ENCODE assay signal across 29 cellular contexts in the genomic region with DNA sequence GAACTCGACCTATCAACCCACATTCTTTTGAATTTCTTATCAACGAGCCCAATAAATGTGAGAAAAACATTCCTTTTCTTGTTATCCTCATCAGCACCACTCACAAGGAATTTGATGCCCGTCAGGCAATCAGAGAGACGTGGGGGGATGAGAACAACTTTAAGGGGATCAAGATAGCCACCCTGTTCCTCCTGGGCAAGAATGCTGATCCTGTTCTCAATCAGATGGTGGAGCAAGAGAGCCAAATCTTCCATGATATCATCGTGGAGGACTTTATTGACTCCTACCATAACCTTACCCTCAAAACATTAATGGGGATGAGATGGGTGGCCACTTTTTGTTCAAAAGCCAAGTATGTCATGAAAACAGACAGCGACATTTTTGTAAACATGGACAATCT.
DNase-seq lines count a peak whose midpoint lies in the region; FAIRE-seq and TF ChIP-seq lines count a peak whose summit lies in the region.
"Had no signal": no experiment of that assay in that cellular context is flagged by ENCODE, and none has a peak within 500 bp of the region (broad histone marks: within the 10 kb centered on the region; RNA-seq: fewer than 3 reads in every experiment).

No MANE protein-coding gene starts in this region.

- no peaks in the 10 kb centered on the region for H3K79me1 ChIP-seq in neuronal stem cell (ENCODE audit: low read depth, low read length)

- H3K9me3 ChIP-seq in A673 (ENCODE audit: low read depth, low read length, poor library complexity, severe bottlenecking) (no peaks in the 10 kb centered on the region), OCI-LY3 (ENCODE audit: insufficient read depth, low read length) (no peaks in the 10 kb centered on the region), endodermal cell (ENCODE audit: control insufficient read depth, low read length) (no peaks in the 10 kb centered on the region), neuronal stem cell (replicated peaks in 1 of 2; ENCODE audit: control insufficient read depth in 2 of 2, insufficient read depth in 1 of 2, low read depth in 1 of 2, low read length in 2 of 2) (no peaks in the 10 kb centered on the region), kidney (ENCODE audit: control insufficient read depth in 1 of 2, low read length in 2 of 2) (no peaks in the 10 kb centered on the region)
- H3K9me3 ChIP-seq: ascending aorta, neutrophil had no signal

- H4K20me1 ChIP-seq in OCI-LY3 (ENCODE audit: insufficient read depth, low read length), result no peaks in the 10 kb centered on the region

- H3K4me1 ChIP-seq in A673 (ENCODE audit: insufficient read depth, low read length, poor library complexity, severe bottlenecking), result no peaks in the 10 kb centered on the region
- peaks cover 17% of the 10 kb centered on the region for H3K4me1 ChIP-seq in OCI-LY3 (ENCODE audit: low read length)
- H3K4me1 ChIP-seq in endodermal cell (ENCODE audit: control insufficient read depth, insufficient read depth, low read length), result no peaks in the 10 kb centered on the region
- no peaks in the 10 kb centered on the region for H3K4me1 ChIP-seq in neuronal stem cell (ENCODE audit: control insufficient read depth in 2 of 2, insufficient read depth in 1 of 2, low read depth in 1 of 2, low read length in 2 of 2)
- no peaks in the 10 kb centered on the region for H3K4me1 ChIP-seq in kidney (ENCODE audit: control insufficient read depth in 1 of 2, insufficient read depth in 1 of 2, low read depth in 1 of 2, low read length in 2 of 2)
- H3K4me1 ChIP-seq: ascending aorta had no signal

- CTCF ChIA-PET in A673 (lab: Charles Lee), result no interaction called here

- no peak overlapping the region for H3K4ac ChIP-seq in neuronal stem cell (ENCODE audit: low read length)

- no peak overlapping the region for H3K18ac ChIP-seq in neuronal stem cell (ENCODE audit: low read length)

- H2AFZ ChIP-seq in OCI-LY3 (ENCODE audit: low read depth, low read length), result no peak overlapping the region
- no peak overlapping the region for H2AFZ ChIP-seq in neuronal stem cell (ENCODE audit: low read length)

- H4K8ac ChIP-seq in neuronal stem cell (ENCODE audit: low read depth, low read length), result no peak overlapping the region

- POLR2A ChIA-PET in A673 (lab: Charles Lee; ENCODE audit: low non-redundant PET), result no interaction called here

- DNase-seq in A673 (ENCODE audit: low spot score) (no peak), H7 (peak; percentile 46), endodermal cell (no peak), cardiac septum (ENCODE audit: low spot score) (no peak), DMS 273 treated with DMSO at 0.1 percent for 48 hours (lab: John Stamatoyannopoulos, UW) (no peak), neuronal stem cell (ENCODE audit: low spot score) (no peak), kidney (no peak)
- DNase-seq: activated CD4-positive, alpha-beta T cell treated with anti-CD3 and anti-CD28 coated beads for 4 hours; activated CD8-positive, alpha-beta memory T cell treated with anti-CD3 and anti-CD28 coated beads for 24 hours; activated effector memory CD4-positive, alpha-beta T cell treated with anti-CD3 and anti-CD28 coated beads, Interleukin-2, amount 50 U/mL, for 16 hours; activated naive CD8-positive, alpha-beta T cell treated with anti-CD3 and anti-CD28 coated beads for 36 hours; activated T-cell treated with anti-CD3 and anti-CD28 coated beads, Interleukin-2, amount 50 U/mL, for 1 hour; caudate nucleus; GF-D8; left cardiac atrium; mesenchymal stem cell; NCI-H1092; NCI-H187; NCI-H2171 treated with DMSO at 0.1 percent for 48 hours; NCI-H524 treated with DMSO at 0.1 percent for 48 hours; T-helper 2 cell had no signal

- H3K79me2 ChIP-seq in OCI-LY3 (ENCODE audit: low read length), result no peaks in the 10 kb centered on the region

- no peak overlapping the region for H3K23ac ChIP-seq in neuronal stem cell (ENCODE audit: low read depth, low read length, poor library complexity)

- H3K27ac ChIP-seq in A673 (ENCODE audit: low read depth, low read length, poor library complexity, severe bottlenecking), result no peak overlapping the region
- no peak overlapping the region for H3K27ac ChIP-seq in OCI-LY3 (ENCODE audit: low read length)
- H3K27ac ChIP-seq in endodermal cell (ENCODE audit: low read depth, low read length), result no peak overlapping the region
- H3K27ac ChIP-seq in neuronal stem cell (replicated peaks; ENCODE audit: low read length), result no peak overlapping the region
- no peak overlapping the region for H3K27ac ChIP-seq in kidney (ENCODE audit: low read depth in 2 of 2, low read length in 2 of 2)
- H3K27ac ChIP-seq: ascending aorta, neutrophil had no signal

- H2AK5ac ChIP-seq in neuronal stem cell (ENCODE audit: low read depth, low read length), result no peak overlapping the region

- no peak overlapping the region for H2BK12ac ChIP-seq in neuronal stem cell (ENCODE audit: low read length)

- H2BK15ac ChIP-seq in neuronal stem cell (ENCODE audit: low read length), result no peak overlapping the region

- H3K4me1 Mint-ChIP-seq in endodermal cell, result peaks cover 10% of the 10 kb centered on the region
- H3K4me1 Mint-ChIP-seq: activated naive CD8-positive, alpha-beta T cell treated with anti-CD3 and anti-CD28 coated beads for 36 hours had no signal

- no peaks in the 10 kb centered on the region for H3K27me3 Mint-ChIP-seq in endodermal cell (ENCODE audit: insufficient read depth)
- H3K27me3 Mint-ChIP-seq: progenitor cell of endocrine pancreas; stimulated activated naive CD8-positive, alpha-beta T cell treated with anti-CD3 and anti-CD28 coated beads, Interleukin-15, Interleukin-2, amounts not matched to agents 100 ng/mL and 50 ng/mL, for 24 hours had no signal

- TF ChIP-seq CTCF in A673 (conservative IDR thresholded peaks at IDR 0.05; ENCODE audit: low read depth, low read length), result 0 out of 2 replicates have a peak, but pooled peaks have one; percentile 26
- peak; percentile 48 for TF ChIP-seq CTCF in OCI-LY3 (IDR thresholded peaks at IDR 0.05; ENCODE audit: low read depth, low read length)
- peak; percentile 67 for TF ChIP-seq CTCF in endodermal cell (conservative IDR thresholded peaks at IDR 0.05)
- no peak for TF ChIP-seq CTCF in kidney (IDR thresholded peaks at IDR 0.05; ENCODE audit: borderline replicate concordance, extremely low read depth, insufficient read depth)

- H3K4me2 ChIP-seq in OCI-LY3 (ENCODE audit: low read length) (no peak overlapping the region), neuronal stem cell (ENCODE audit: insufficient read depth, low read length, poor library complexity, severe bottlenecking) (no peak overlapping the region)

- intact Hi-C loops in A673 (cut with micrococcal nuclease; ENCODE audit: unreplicated experiment), result no loop called here
- intact Hi-C loops in cardiac septum (cut with DNase I), result no loop called here
- intact Hi-C loops in kidney (cut with DNase I), result no loop called here

- no peak overlapping the region for H2BK5ac ChIP-seq in neuronal stem cell (ENCODE audit: low read length)

- no peak overlapping the region for H3K9ac ChIP-seq in OCI-LY3 (ENCODE audit: low read length)
- no peak overlapping the region for H3K9ac ChIP-seq in endodermal cell (ENCODE audit: extremely low read depth, low read length, poor library complexity, severe bottlenecking)
- H3K9ac ChIP-seq in neuronal stem cell (ENCODE audit: low read depth, low read length, poor library complexity), result no peak overlapping the region
- no peak overlapping the region for H3K9ac ChIP-seq in kidney (ENCODE audit: low read length in 2 of 2)

- 83 to 100% methylated on average over 1 to 6 of the region's 6 CpGs for WGBS in endodermal cell (ENCODE audit: insufficient coverage in 1 of 2, insufficient read length in 1 of 2), 2 experiments
- no CpG with 5 or more reads among the region's 6 CpGs for WGBS in neuronal stem cell (ENCODE audit: extremely low coverage in 2 of 2, insufficient read length in 2 of 2, insufficient replicate concordance in 1 of 2), 2 donors

- no peak overlapping the region for H4K91ac ChIP-seq in neuronal stem cell (ENCODE audit: low read depth, low read length, poor library complexity)

- no peak overlapping the region for H3K14ac ChIP-seq in neuronal stem cell (ENCODE audit: low read length)

- H2BK120ac ChIP-seq in neuronal stem cell (ENCODE audit: low read depth, low read length), result no peak overlapping the region

- BruUV-seq in A673 (replicated peaks; lab: Mats Ljungman, UMichigan), result no TSS peak

- H3K27me3 ChIP-seq in A673 (replicated peaks; ENCODE audit: insufficient read depth, low read depth, low read length, poor library complexity) (no peaks in the 10 kb centered on the region), H7 (ENCODE audit: control insufficient read depth, insufficient read depth, low read length) (no peaks in the 10 kb centered on the region), OCI-LY3 (ENCODE audit: low read depth, low read length) (no peaks in the 10 kb centered on the region), endodermal cell (ENCODE audit: control insufficient read depth, insufficient read depth, low read length, poor library complexity, severe bottlenecking) (no peaks in the 10 kb centered on the region), neuronal stem cell (ENCODE audit: control insufficient read depth in 3 of 3, insufficient read depth in 3 of 3, low read depth in 1 of 3, low read length in 3 of 3) (no peaks in the 10 kb centered on the region)
- H3K27me3 ChIP-seq: ascending aorta, neutrophil had no signal

- H3K27ac Mint-ChIP-seq in endodermal cell, result no peak overlapping the region
- H3K27ac Mint-ChIP-seq: activated naive CD8-positive, alpha-beta T cell treated with anti-CD3 and anti-CD28 coated beads for 36 hours; progenitor cell of endocrine pancreas; stimulated activated naive CD8-positive, alpha-beta T cell treated with anti-CD3 and anti-CD28 coated beads, Interleukin-15, Interleukin-2, amounts not matched to agents 100 ng/mL and 50 ng/mL, for 24 hours had no signal

- H3K36me3 Mint-ChIP-seq in endodermal cell (ENCODE audit: low read depth), result peaks cover 7% of the 10 kb centered on the region
- H3K36me3 Mint-ChIP-seq: activated naive CD8-positive, alpha-beta T cell treated with anti-CD3 and anti-CD28 coated beads for 36 hours had no signal

- no peak overlapping the region for H3K4me3 ChIP-seq in A673 (ENCODE audit: low read depth, low read length, poor library complexity, severe bottlenecking)
- no peak overlapping the region for H3K4me3 ChIP-seq in H7 (ENCODE audit: insufficient read depth, low read depth, low read length)
- no peak overlapping the region for H3K4me3 ChIP-seq in OCI-LY3 (ENCODE audit: low read length)
- no peak overlapping the region for H3K4me3 ChIP-seq in endodermal cell (ENCODE audit: low read length)
- no peak overlapping the region for H3K4me3 ChIP-seq in neuronal stem cell (ENCODE audit: low read length in 2 of 2)
- no peak overlapping the region for H3K4me3 ChIP-seq in kidney (ENCODE audit: low read length in 2 of 2)
- H3K4me3 ChIP-seq: ascending aorta had no signal

- H3K4me3 Mint-ChIP-seq in endodermal cell, result no peak overlapping the region
- H3K4me3 Mint-ChIP-seq: activated naive CD8-positive, alpha-beta T cell treated with anti-CD3 and anti-CD28 coated beads for 36 hours; stimulated activated naive CD8-positive, alpha-beta T cell treated with anti-CD3 and anti-CD28 coated beads, Interleukin-15, Interleukin-2, amounts not matched to agents 100 ng/mL and 50 ng/mL, for 24 hours had no signal

- peaks cover 3% of the 10 kb centered on the region for H3K9me3 Mint-ChIP-seq in endodermal cell
- H3K9me3 Mint-ChIP-seq: activated naive CD8-positive, alpha-beta T cell treated with anti-CD3 and anti-CD28 coated beads for 36 hours; stimulated activated naive CD8-positive, alpha-beta T cell treated with anti-CD3 and anti-CD28 coated beads, Interleukin-15, Interleukin-2, amounts not matched to agents 100 ng/mL and 50 ng/mL, for 24 hours had no signal

- FAIRE-seq in kidney (lab: Jason Lieb, UNC), result no peak
- FAIRE-seq: A204.1, frontal cortex, HTR-8/SVneo had no signal

- no peaks in the 10 kb centered on the region for H3K36me3 ChIP-seq in A673 (ENCODE audit: insufficient read depth, low read length, poor library complexity, severe bottlenecking)
- H3K36me3 ChIP-seq in H7 (replicated peaks; ENCODE audit: control insufficient read depth, insufficient read depth, low read length), result peaks cover 3% of the 10 kb centered on the region; the same call in 1 of the 2 replicates
- no peaks in the 10 kb centered on the region for H3K36me3 ChIP-seq in OCI-LY3 (replicated peaks; ENCODE audit: low read depth, low read length)
- no peaks in the 10 kb centered on the region for H3K36me3 ChIP-seq in endodermal cell (ENCODE audit: control insufficient read depth, insufficient read depth, low read length)
- peaks cover 3 to 5% of the 10 kb centered on the region in 2 donors for H3K36me3 ChIP-seq in neuronal stem cell (replicated peaks in 1 of 2; ENCODE audit: control insufficient read depth in 2 of 2, insufficient read depth in 2 of 2, low read length in 2 of 2)
- no peaks in the 10 kb centered on the region for H3K36me3 ChIP-seq in kidney (ENCODE audit: control insufficient read depth in 1 of 2, insufficient read depth in 2 of 2, low read length in 2 of 2)
- H3K36me3 ChIP-seq: ascending aorta, neutrophil had no signal
